10 cellular contexts compared by ENCODE assay signal in the genomic region with DNA sequence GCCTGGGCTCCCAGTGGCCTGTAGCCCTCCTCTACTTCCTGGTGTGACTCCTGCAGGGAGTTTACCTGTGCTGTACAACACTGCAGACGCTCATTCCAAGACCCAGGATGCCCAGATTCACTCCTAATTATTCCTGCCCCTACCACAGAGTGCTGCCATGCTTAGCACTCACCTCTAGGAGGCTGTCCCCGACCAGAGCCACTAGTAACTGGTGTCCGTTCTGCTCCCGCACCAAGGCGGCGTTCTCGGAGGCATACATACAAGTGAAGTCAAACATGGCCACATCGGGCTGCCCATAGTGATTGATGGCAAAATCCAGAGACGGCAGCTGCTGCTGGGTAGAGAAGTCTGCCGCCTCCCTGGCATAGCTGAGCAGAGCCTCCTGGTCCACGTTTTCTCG.
A peak's percentile ranks its signal among the peaks of the same experiment; 100 is the strongest.
DNase-seq lines count a peak whose midpoint lies in the region; ATAC-seq and TF ChIP-seq lines count a peak whose summit lies in the region.
"Had no signal": no experiment of that assay in that cellular context is flagged by ENCODE, and none has a peak within 500 bp of the region (broad histone marks: within the 10 kb centered on the region; RNA-seq: fewer than 3 reads in every experiment).

No MANE protein-coding gene starts in this region.

- no peak overlapping the region for H3K4me3 ChIP-seq in fibroblast of pulmonary artery (replicated peaks; ENCODE audit: low read depth, low read length)

- TF ChIP-seq CTCF in fibroblast of pulmonary artery (IDR thresholded peaks at IDR 0.05; ENCODE audit: low read length, missing control alignments), result peak; percentile 49
- no peak for TF ChIP-seq CTCF in activated CD8-positive, alpha-beta T cell treated with anti-CD3 and anti-CD28 coated beads for 36 hours (IDR thresholded peaks at IDR 0.05)

- ATAC-seq in GM18505 (IDR thresholded peaks at IDR 0.05; ENCODE audit: unreplicated experiment), result no peak
- ATAC-seq in activated CD8-positive, alpha-beta T cell treated with anti-CD3 and anti-CD28 coated beads for 36 hours, result no peak

- no peak for TF ChIP-seq POLR2A in GM18505 (IDR thresholded peaks at IDR 0.05; ENCODE audit: borderline replicate concordance, extremely low read depth, insufficient read depth, insufficient read length)

- POLR2A ChIA-PET in activated CD8-positive, alpha-beta T cell treated with anti-CD3 and anti-CD28 coated beads for 36 hours (lab: Charles Lee), result no interaction called here

- DNase-seq in D341Med (ENCODE audit: low spot score) (peak; percentile 59), SK-MEL-5 (ENCODE audit: low read depth, low spot score) (peak; percentile 71), fibroblast of pulmonary artery (ENCODE audit: low read depth) (peak; percentile 26), nucleus accumbens (lab: John Stamatoyannopoulos, UW) (peak in 31 of 56 donors; percentile 10 to 61 (median 30)), SHP77 (lab: John Stamatoyannopoulos, UW) (no peak), T-helper 9 cell (no peak)
- DNase-seq in activated CD8-positive, alpha-beta T cell treated with anti-CD3 and anti-CD28 coated beads for 36 hours, result no peak
- DNase-seq: activated CD4-positive, CD25-positive, alpha-beta regulatory T cell treated with anti-CD3 and anti-CD28 coated beads, Interleukin-2, amount 50 U/mL, for 72 hours; NCI-H1930 had no signal

- in situ Hi-C loops in SK-MEL-5 (cut with HindIII; ENCODE audit: low pct_unique_long_range_greater_than_20kb, low sequenced_read_pairs), result no loop called here

- no peak overlapping the region for H3K27ac Mint-ChIP-seq in activated CD8-positive, alpha-beta T cell treated with anti-CD3 and anti-CD28 coated beads for 36 hours

- H3K4me3 Mint-ChIP-seq in activated CD8-positive, alpha-beta T cell treated with anti-CD3 and anti-CD28 coated beads for 36 hours, result no peak overlapping the region

- peaks cover 15% of the 10 kb centered on the region for H3K36me3 Mint-ChIP-seq in activated CD8-positive, alpha-beta T cell treated with anti-CD3 and anti-CD28 coated beads for 36 hours (ENCODE audit: low read depth)

- H3K27me3 Mint-ChIP-seq in activated CD8-positive, alpha-beta T cell treated with anti-CD3 and anti-CD28 coated beads for 36 hours, result no peaks in the 10 kb centered on the region

- no peaks in the 10 kb centered on the region for H3K9me3 Mint-ChIP-seq in activated CD8-positive, alpha-beta T cell treated with anti-CD3 and anti-CD28 coated beads for 36 hours

- intact Hi-C loops in activated CD8-positive, alpha-beta T cell treated with anti-CD3 and anti-CD28 coated beads for 36 hours (cut with micrococcal nuclease), result no loop called here

- no peaks in the 10 kb centered on the region for H3K4me1 Mint-ChIP-seq in activated CD8-positive, alpha-beta T cell treated with anti-CD3 and anti-CD28 coated beads for 36 hours (ENCODE audit: low read depth)

- CTCF ChIA-PET in activated CD8-positive, alpha-beta T cell treated with anti-CD3 and anti-CD28 coated beads for 36 hours (lab: Charles Lee), result no interaction called here

Comparison
In these comparisons a context has a peak if more than half of its experiments do, and no peak if none do; other contexts are left out.
1. DNase-seq: peak in D341Med (single experiment), SK-MEL-5 (single experiment), fibroblast of pulmonary artery (single experiment) and nucleus accumbens (31 of 56); none in SHP77 (0 of 2), activated CD8-positive, alpha-beta T cell treated with anti-CD3 and anti-CD28 coated beads for 36 hours (single experiment) and T-helper 9 cell (single experiment).